Comparison of ENCODE assay signal across 9 cellular contexts in the genomic region with DNA sequence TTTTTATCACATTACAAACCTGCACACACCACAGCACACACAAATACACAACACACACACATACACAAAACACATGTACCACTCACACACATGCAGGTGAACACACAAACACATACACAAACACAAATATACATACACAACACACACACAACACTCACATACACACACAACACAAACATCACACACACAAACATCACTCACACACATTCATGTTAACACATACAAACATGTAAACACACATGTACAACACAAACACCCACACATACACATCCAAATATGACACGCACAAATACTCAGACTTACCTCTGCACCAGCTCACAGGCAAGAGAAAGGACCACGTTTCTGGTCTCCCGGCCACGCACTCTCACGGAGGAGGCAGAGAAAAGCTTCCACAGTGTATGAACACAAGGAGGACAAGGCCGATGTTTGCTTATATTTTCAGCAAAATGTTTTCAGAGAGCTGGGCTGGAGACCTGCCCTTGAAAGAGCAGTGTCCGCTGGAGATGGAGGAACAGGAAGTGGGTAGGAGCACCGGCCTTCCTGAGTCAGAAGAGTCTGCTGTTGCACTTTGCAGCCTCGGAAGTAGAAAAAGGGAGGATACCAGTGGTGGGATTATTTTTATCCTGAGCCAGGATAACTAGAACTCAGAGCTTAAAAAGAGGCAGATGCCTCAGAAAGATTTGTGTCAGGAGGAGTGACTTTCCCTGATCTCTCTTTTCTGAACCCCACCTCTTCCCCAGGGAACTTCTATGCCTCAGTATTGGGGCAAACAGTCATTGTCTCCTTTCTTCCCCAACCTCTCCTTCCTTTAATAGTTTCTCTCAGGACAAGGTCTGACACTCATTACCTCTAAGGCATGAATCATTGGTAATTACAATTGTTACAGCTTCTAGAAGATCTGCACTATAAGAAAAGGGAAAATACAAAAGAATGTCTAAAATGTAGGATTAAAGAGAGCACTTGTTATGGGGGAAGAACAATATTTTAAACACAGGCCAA. TPM values are rescaled to one million over a fixed set of nuclear protein-coding genes. Genes with fewer than 3 reads are reported as not detected.
DNase-seq lines count a peak whose midpoint lies in the region; ATAC-seq and TF ChIP-seq lines count a peak whose summit lies in the region.
"Had no signal": no experiment of that assay in that cellular context is flagged by ENCODE, and none has a peak within 500 bp of the region (broad histone marks: within the 10 kb centered on the region; RNA-seq: fewer than 3 reads in every experiment).

TSS of gene GIMAP6 (minus strand) at position 520 of the 999 bp plus-strand sequence. CDS start 2,243 bp downstream, outside the sequence.

- no peak for TF ChIP-seq POLR2A in lower leg skin (IDR thresholded peaks at IDR 0.05)

- H3K9me2 ChIP-seq in Loucy (replicated peaks; ENCODE audit: low read depth, low read length) = no peaks in the 10 kb centered on the region

- no peaks in the 10 kb centered on the region for H3K4me1 Mint-ChIP-seq in mesothelial cell of epicardium

- peaks cover 11 to 63% (median 14%) of the 10 kb centered on the region in 10 experiments for H3K4me1 ChIP-seq in BLaER1 treated with 17β-estradiol and CSF1 and Interleukin-3, amounts not matched to agents 10 nM and 100 nM
- H3K4me1 ChIP-seq in Loucy (ENCODE audit: insufficient read depth, low read length, poor library complexity, severe bottlenecking) = peaks cover 55% of the 10 kb centered on the region

- DNase-seq in activated T-helper 1 cell treated with anti-CD3 and anti-CD28 coated beads, Interleukin-2, amount 50 U/mL, for 16 hours (ENCODE audit: low read depth in 1 of 2, low spot score in 1 of 2) = peak; percentile 13 to 25
- DNase-seq in lower leg skin (ENCODE audit: low spot score in 2 of 2) (no peak), mesothelial cell of epicardium (ENCODE audit: low spot score in 2 of 2, unreplicated experiment in 2 of 2) (no peak), G401 (ENCODE audit: low spot score) (no peak)

- no peaks in the 10 kb centered on the region for H4K20me1 ChIP-seq in BLaER1 treated with 17β-estradiol and CSF1 and Interleukin-3, amounts not matched to agents 10 nM and 100 nM
- peaks cover 3% of the 10 kb centered on the region for H4K20me1 ChIP-seq in Loucy (ENCODE audit: insufficient read depth, low read length, poor library complexity, severe bottlenecking)

- peaks cover 0 to 31% (median 0%) of the 10 kb centered on the region in 11 experiments; a peak in 7 of 22 replicates for H3K36me3 ChIP-seq in BLaER1 treated with 17β-estradiol and CSF1 and Interleukin-3, amounts not matched to agents 10 nM and 100 nM
- H3K36me3 ChIP-seq in Loucy (ENCODE audit: insufficient read depth, low read length) = peaks cover 26% of the 10 kb centered on the region; the same call in 1 of the 2 replicates

- peaks cover 70% of the 10 kb centered on the region for H3K79me2 ChIP-seq in Loucy (ENCODE audit: insufficient read depth, low read length)

- in situ Hi-C loops in G401 (cut with HindIII; ENCODE audit: low sequenced_read_pairs) = no loop called here

- ATAC-seq in GM21367 (IDR thresholded peaks at IDR 0.05; ENCODE audit: unreplicated experiment) = peak; percentile 86

- H3K9ac ChIP-seq in BLaER1 treated with 17β-estradiol and CSF1 and Interleukin-3, amounts not matched to agents 10 nM and 100 nM = peak within 1 kb of the TSS in 5 of 11 experiments; percentile 10 to 74 (median 43); a peak in 8 of 22 replicates
- peak within 1 kb of the TSS; percentile 95 for H3K9ac ChIP-seq in Loucy (ENCODE audit: low read depth, low read length, poor library complexity, severe bottlenecking)

- H3K27ac Mint-ChIP-seq in mesothelial cell of epicardium = no peak within 1 kb of the TSS

- peaks cover 24% of the 10 kb centered on the region for H3K9me3 Mint-ChIP-seq in mesothelial cell of epicardium

- 57 to 63% methylated on average over 9 of the region's 9 CpGs for WGBS in lower leg skin, 2 donors

- TF ChIP-seq CTCF in Loucy (conservative IDR thresholded peaks at IDR 0.05; ENCODE audit: low read length) (no peak), lower leg skin (IDR thresholded peaks at IDR 0.05) (no peak), subcutaneous adipose tissue (IDR thresholded peaks at IDR 0.05; ENCODE audit: low read depth) (no peak), mesothelial cell of epicardium (IDR thresholded peaks at IDR 0.05; ENCODE audit: unreplicated experiment) (no peak)

- intact Hi-C loops in lower leg skin (cut with DNase I; ENCODE audit: low total_unique reads) = no loop called here

- peak within 1 kb of the TSS; percentile 35 to 97 (median 63) for H3K4me2 ChIP-seq in BLaER1 treated with 17β-estradiol and CSF1 and Interleukin-3, amounts not matched to agents 10 nM and 100 nM
- peak within 1 kb of the TSS; percentile 98 for H3K4me2 ChIP-seq in Loucy (ENCODE audit: low read depth, low read length, poor library complexity, severe bottlenecking)

- H2AFZ ChIP-seq in Loucy (ENCODE audit: low read length) = peak within 1 kb of the TSS; percentile 49

- H3K36me3 Mint-ChIP-seq in mesothelial cell of epicardium = no peaks in the 10 kb centered on the region

- H3K27ac ChIP-seq in BLaER1 treated with 17β-estradiol and CSF1 and Interleukin-3, amounts not matched to agents 10 nM and 100 nM = peak within 1 kb of the TSS in 4 of 11 experiments; percentile 28 to 53 (median 36); a peak in 6 of 22 replicates

- H3K4me3 Mint-ChIP-seq in mesothelial cell of epicardium = no peak within 1 kb of the TSS

- peaks cover 0 to 30% (median 13%) of the 10 kb centered on the region in 11 experiments; a peak in 15 of 22 replicates for H3K9me3 ChIP-seq in BLaER1 treated with 17β-estradiol and CSF1 and Interleukin-3, amounts not matched to agents 10 nM and 100 nM (replicated peaks in 1 of 11)
- no peaks in the 10 kb centered on the region; the same call in 1 of the 2 replicates for H3K9me3 ChIP-seq in Loucy (ENCODE audit: insufficient read depth, low read depth, low read length)

- H3K27me3 Mint-ChIP-seq in mesothelial cell of epicardium (ENCODE audit: low read depth) = no peaks in the 10 kb centered on the region

- H3K4me3 ChIP-seq in BLaER1 treated with 17β-estradiol and CSF1 and Interleukin-3, amounts not matched to agents 10 nM and 100 nM = peak within 1 kb of the TSS in 5 of 10 experiments; percentile 7 to 65 (median 59); a peak in 9 of 20 replicates
- H3K4me3 ChIP-seq in Loucy (ENCODE audit: low read length, poor library complexity, severe bottlenecking) (peak within 1 kb of the TSS; percentile 84), lower leg skin (ENCODE audit: low read depth, poor library complexity, severe bottlenecking) (peak within 1 kb of the TSS; percentile 9)

- no peaks in the 10 kb centered on the region for H3K27me3 ChIP-seq in BLaER1 treated with 17β-estradiol and CSF1 and Interleukin-3, amounts not matched to agents 10 nM and 100 nM
- H3K27me3 ChIP-seq in Loucy (ENCODE audit: insufficient read depth, low read length, poor library complexity, severe bottlenecking) = no peaks in the 10 kb centered on the region

- H3F3A ChIP-seq in Loucy (ENCODE audit: low read depth) = no peaks in the 10 kb centered on the region

RNA-seq across cellular contexts. Expression of gene GIMAP6, which starts in this region (rescaled TPM):
- total RNA-seq in lower leg skin (10 to 100 TPM in 2 of 4 donors, 1 to 10 TPM in 2; 3.6 to 23.6 (median 9.7) TPM), subcutaneous adipose tissue (10 to 100 TPM; 34.4 to 78.0 (median 43.1) TPM), mesothelial cell of epicardium (not detected in 3 replicates)
- total RNA-seq in G401 (2014; rRNA removed; shearing (Covaris generic)) = not detected in 2 replicates
- total RNA-seq: bronchial epithelial cell had no signal

Comparison
In these comparisons a context has a peak if more than half of its experiments do, and no peak if none do; other contexts are left out.
1. DNase-seq: peak in activated T-helper 1 cell treated with anti-CD3 and anti-CD28 coated beads, Interleukin-2, amount 50 U/mL, for 16 hours (2 of 2); none in lower leg skin (0 of 2), mesothelial cell of epicardium (0 of 2) and G401 (single experiment).